Comparison of ENCODE assay signal across 8 cellular contexts in the genomic region with DNA sequence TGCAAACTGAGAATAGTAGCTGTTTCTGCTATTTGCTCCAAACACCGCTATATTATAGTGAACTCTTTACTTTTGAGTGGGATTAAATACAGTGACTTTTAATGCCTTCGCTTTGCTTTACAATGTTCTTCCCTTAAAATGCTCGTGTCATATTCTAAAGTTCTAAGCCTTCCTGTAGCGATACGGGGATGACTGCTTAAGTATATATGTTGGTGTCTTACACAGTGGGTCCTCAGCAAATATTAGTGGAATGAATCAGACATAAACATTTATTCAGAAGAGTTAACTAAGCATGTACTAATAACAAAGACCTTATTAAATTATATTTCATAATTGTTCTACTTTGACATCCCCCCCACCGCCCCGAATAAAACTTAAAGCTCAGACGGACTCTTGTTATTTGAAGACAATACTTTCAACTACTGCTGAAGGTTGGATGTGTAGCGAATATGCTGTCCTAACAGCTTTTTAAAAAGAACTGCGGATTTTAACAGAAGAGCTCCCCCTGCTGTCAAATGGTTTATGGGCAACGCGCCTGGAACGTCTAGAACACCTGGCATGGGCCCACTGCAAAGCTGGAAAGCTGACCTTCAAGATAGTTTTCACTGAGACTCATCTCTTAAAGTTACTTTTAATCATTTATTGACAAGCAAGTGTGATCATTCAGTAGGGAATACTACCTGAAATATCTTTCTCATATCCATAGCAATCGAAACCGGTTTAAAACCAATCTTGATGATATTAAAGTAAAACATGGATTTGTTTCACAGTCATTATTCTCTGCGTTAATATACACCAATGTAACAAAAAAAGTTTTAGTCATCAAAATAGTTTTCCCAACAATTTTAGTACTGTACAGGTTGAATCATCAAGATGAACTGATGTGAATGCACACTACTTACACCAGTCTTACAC.
DNase-seq lines count a peak whose midpoint lies in the region; ATAC-seq and TF ChIP-seq lines count a peak whose summit lies in the region.

No MANE protein-coding gene starts in this region.

- H3K4me3 Mint-ChIP-seq in activated CD4-positive, alpha-beta T cell treated with anti-CD3 and anti-CD28 coated beads, Interleukin-2, amount 10 ng/mL, durations not matched to agents 24 days and 14 days, result peak overlapping the region; percentile 92
- peak overlapping the region; percentile 39 for H3K4me3 Mint-ChIP-seq in dendritic cell treated with granulocyte-macrophage colony-stimulating factor and Interleukin-4, amounts not matched to agents 40 ng/mL and 50 ng/mL, for 4 days

- no peaks in the 10 kb centered on the region for H3K9me3 Mint-ChIP-seq in activated CD4-positive, alpha-beta T cell treated with anti-CD3 and anti-CD28 coated beads, Interleukin-2, amount 10 ng/mL, durations not matched to agents 24 days and 14 days
- no peaks in the 10 kb centered on the region for H3K9me3 Mint-ChIP-seq in dendritic cell treated with granulocyte-macrophage colony-stimulating factor and Interleukin-4, amounts not matched to agents 40 ng/mL and 50 ng/mL, for 4 days

- peak; percentile 86 for DNase-seq in EL
- peak; percentile 94 for DNase-seq in NCI-H510A treated with DMSO at 0.1 percent for 48 hours (lab: John Stamatoyannopoulos, UW)
- DNase-seq in activated CD4-positive, alpha-beta T cell treated with anti-CD3 and anti-CD28 coated beads, Interleukin-2, amount 10 ng/mL, durations not matched to agents 24 days and 14 days, result peak; percentile 95
- DNase-seq in left lung, result peak in 1 of 2 donors; percentile 77
- peak; percentile 68 for DNase-seq in stimulated activated CD4-positive, alpha-beta T cell treated with anti-CD3 and anti-CD28 coated beads, Interleukin-1b, Interleukin-23, amount 100 ng/mL, for 48 hours

- H3K27me3 Mint-ChIP-seq in activated CD4-positive, alpha-beta T cell treated with anti-CD3 and anti-CD28 coated beads, Interleukin-2, amount 10 ng/mL, durations not matched to agents 24 days and 14 days, result no peaks in the 10 kb centered on the region
- peaks cover 4% of the 10 kb centered on the region for H3K27me3 Mint-ChIP-seq in dendritic cell treated with granulocyte-macrophage colony-stimulating factor and Interleukin-4, amounts not matched to agents 40 ng/mL and 50 ng/mL, for 4 days

- H3K36me3 ChIP-seq in left lung, result no peaks in the 10 kb centered on the region

- no peaks in the 10 kb centered on the region for H3K27me3 ChIP-seq in left lung

- H3K27ac Mint-ChIP-seq in activated CD4-positive, alpha-beta T cell treated with anti-CD3 and anti-CD28 coated beads, Interleukin-2, amount 10 ng/mL, durations not matched to agents 24 days and 14 days, result peak overlapping the region; percentile 85
- peak overlapping the region; percentile 100 for H3K27ac Mint-ChIP-seq in dendritic cell treated with granulocyte-macrophage colony-stimulating factor and Interleukin-4, amounts not matched to agents 40 ng/mL and 50 ng/mL, for 4 days

- no peaks in the 10 kb centered on the region for H3K36me3 Mint-ChIP-seq in activated CD4-positive, alpha-beta T cell treated with anti-CD3 and anti-CD28 coated beads, Interleukin-2, amount 10 ng/mL, durations not matched to agents 24 days and 14 days (ENCODE audit: low read depth)
- H3K36me3 Mint-ChIP-seq in dendritic cell treated with granulocyte-macrophage colony-stimulating factor and Interleukin-4, amounts not matched to agents 40 ng/mL and 50 ng/mL, for 4 days (ENCODE audit: low read depth), result peaks cover 14% of the 10 kb centered on the region

- peak overlapping the region; percentile 100 for H3K27ac ChIP-seq in left lung

- TF ChIP-seq CTCF in left lung (IDR thresholded peaks at IDR 0.05), result peak; percentile 74 to 90

- peaks cover 52% of the 10 kb centered on the region for H3K4me1 Mint-ChIP-seq in activated CD4-positive, alpha-beta T cell treated with anti-CD3 and anti-CD28 coated beads, Interleukin-2, amount 10 ng/mL, durations not matched to agents 24 days and 14 days
- H3K4me1 Mint-ChIP-seq in dendritic cell treated with granulocyte-macrophage colony-stimulating factor and Interleukin-4, amounts not matched to agents 40 ng/mL and 50 ng/mL, for 4 days (ENCODE audit: low read depth), result peaks cover 36% of the 10 kb centered on the region

- intact Hi-C loops in activated CD4-positive, alpha-beta T cell treated with anti-CD3 and anti-CD28 coated beads, Interleukin-2, amount 10 ng/mL, durations not matched to agents 24 days and 14 days (cut with micrococcal nuclease), result loop anchor here (1.0 kb wide), 3 partner anchors 146 to 192 kb away; partner anchors contain the start of genes DNAI7 and ETFRF1
- intact Hi-C loops in dendritic cell treated with granulocyte-macrophage colony-stimulating factor and Interleukin-4, amounts not matched to agents 40 ng/mL and 50 ng/mL, for 4 days (cut with micrococcal nuclease), result loop anchor here (1.0 kb wide), 2 partner anchors 146 to 176 kb away; no protein-coding TSS in a partner anchor
- intact Hi-C loops in left lung (cut with DNase I), result no loop called here

- peak overlapping the region; percentile 51 to 54 for H3K4me3 ChIP-seq in left lung

- peak; percentile 38 for ATAC-seq in HG03064 (IDR thresholded peaks at IDR 0.05; ENCODE audit: low read depth, unreplicated experiment)
- ATAC-seq in left lung, result peak; percentile 57
- ATAC-seq in GM18870 (IDR thresholded peaks at IDR 0.05; ENCODE audit: unreplicated experiment), result no peak

- peaks cover 6 to 20% of the 10 kb centered on the region in 2 donors for H3K4me1 ChIP-seq in left lung

- no peaks in the 10 kb centered on the region for H3K9me3 ChIP-seq in left lung

Comparison
In these comparisons a context has a peak if more than half of its experiments do, and no peak if none do; other contexts are left out.
1. intact Hi-C loops: an anchor here in activated CD4-positive, alpha-beta T cell treated with anti-CD3 and anti-CD28 coated beads, Interleukin-2, amount 10 ng/mL, durations not matched to agents 24 days and 14 days (1.0 kb wide) and dendritic cell treated with granulocyte-macrophage colony-stimulating factor and Interleukin-4, amounts not matched to agents 40 ng/mL and 50 ng/mL, for 4 days (1.0 kb wide); none called in left lung.